In the genomic region with DNA sequence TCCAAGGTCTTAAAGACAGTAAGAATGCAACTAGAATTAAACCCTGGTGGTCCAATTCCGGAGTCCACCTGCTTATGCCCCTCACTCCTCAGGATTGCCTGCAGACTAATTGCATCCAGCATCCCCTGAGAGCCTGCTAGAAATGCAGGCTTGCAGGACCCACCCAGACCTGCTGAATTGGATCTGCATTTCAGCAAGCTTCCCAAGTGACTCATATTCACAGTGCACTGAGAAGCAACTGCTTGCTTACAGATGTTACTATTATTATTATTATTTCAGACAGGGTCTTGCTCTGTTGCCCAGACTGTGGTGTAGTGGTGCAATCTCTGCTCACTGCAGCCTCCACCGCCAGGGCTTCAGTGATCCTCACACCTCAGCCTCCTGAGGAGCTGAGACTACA, we compare ENCODE assay signal across 31 cellular contexts.
"Had no signal": no experiment of that assay in that cellular context is flagged by ENCODE, and none has a peak within 500 bp of the region (broad histone marks: within the 10 kb centered on the region; RNA-seq: fewer than 3 reads in every experiment).

No MANE protein-coding gene starts in this region.

- H3K4me3 ChIP-seq: colonic mucosa, dorsolateral prefrontal cortex, esophagus squamous epithelium, hepatocyte, ovary, psoas muscle, right atrium auricular region, stomach, suprapubic skin, tibial nerve had no signal

- H3K79me2 ChIP-seq: hepatocyte had no signal

- H3K9me3 ChIP-seq: colonic mucosa, esophagus squamous epithelium, neutrophil, ovary, psoas muscle, right atrium auricular region, stomach, suprapubic skin, tibial nerve had no signal

- H3K4me3 Mint-ChIP-seq: activated B cell treated with CpG ODN at 0.5 μM for 24 hours; activated CD4-positive, alpha-beta T cell treated with anti-CD3 and anti-CD28 coated beads for 36 hours; activated naive CD8-positive, alpha-beta T cell treated with anti-CD3 and anti-CD28 coated beads for 36 hours; activated T-cell treated with anti-CD3 and anti-CD28 coated beads, Interleukin-2, amount 50 U/mL, for 4 hours; central memory CD8-positive, alpha-beta T cell; effector memory CD8-positive, alpha-beta T cell; immature natural killer cell; memory B cell; nephron; T-helper 17 cell had no signal

- H3K36me3 Mint-ChIP-seq: activated naive CD8-positive, alpha-beta T cell treated with anti-CD3 and anti-CD28 coated beads for 36 hours; memory B cell had no signal

- H3K4me1 Mint-ChIP-seq: immature natural killer cell had no signal

- H3K27ac Mint-ChIP-seq: activated B cell treated with CpG ODN at 0.5 μM for 24 hours; activated CD4-positive, alpha-beta T cell treated with anti-CD3 and anti-CD28 coated beads for 36 hours; activated naive CD8-positive, alpha-beta T cell treated with anti-CD3 and anti-CD28 coated beads for 36 hours; effector memory CD8-positive, alpha-beta T cell; immature natural killer cell; memory B cell; nephron; T-helper 17 cell had no signal

- FAIRE-seq: astrocyte, endothelial cell of umbilical vein, frontal cortex, urothelium cell line had no signal

- H3K36me3 ChIP-seq: colonic mucosa, esophagus squamous epithelium, neutrophil, ovary, right atrium auricular region, stomach, suprapubic skin, tibial nerve had no signal

- H3K4me1 ChIP-seq: colonic mucosa, psoas muscle, right atrium auricular region, stomach, suprapubic skin, tibial nerve had no signal

- H3K9me3 Mint-ChIP-seq: activated B cell treated with CpG ODN at 0.5 μM for 24 hours; activated naive CD8-positive, alpha-beta T cell treated with anti-CD3 and anti-CD28 coated beads for 36 hours; activated T-cell treated with anti-CD3 and anti-CD28 coated beads, Interleukin-2, amount 50 U/mL, for 4 hours; central memory CD8-positive, alpha-beta T cell; effector memory CD8-positive, alpha-beta T cell; immature natural killer cell; nephron had no signal

- H3K4me2 ChIP-seq: hepatocyte had no signal

- H3K27ac ChIP-seq: colonic mucosa, dorsolateral prefrontal cortex, esophagus squamous epithelium, hepatocyte, neutrophil, ovary, psoas muscle, right atrium auricular region, stomach, suprapubic skin, tibial nerve had no signal

- ATAC-seq: activated CD4-positive, alpha-beta T cell treated with anti-CD3 and anti-CD28 coated beads for 36 hours; activated T-cell treated with anti-CD3 and anti-CD28 coated beads, Interleukin-2, amount 50 U/mL, for 4 hours; effector memory CD8-positive, alpha-beta T cell; psoas muscle; T-helper 17 cell had no signal

- H3K27me3 ChIP-seq: colonic mucosa, dorsolateral prefrontal cortex, esophagus squamous epithelium, ovary, right atrium auricular region, stomach, suprapubic skin, tibial nerve had no signal

- H2AFZ ChIP-seq: hepatocyte had no signal

- DNase-seq: activated B cell treated with CpG ODN at 0.5 μM for 24 hours; activated CD4-positive, alpha-beta T cell treated with anti-CD3 and anti-CD28 coated beads for 36 hours; activated CD4-positive, alpha-beta T cell treated with anti-CD3 and anti-CD28 coated beads, Interleukin-2, amount 50 U/mL, for 48 hours; activated CD8-positive, alpha-beta memory T cell treated with anti-CD3 and anti-CD28 coated beads, Interleukin-2, amount 50 U/mL, for 48 hours; activated naive CD4-positive, alpha-beta T cell treated with Interleukin-2 at 50 U/mL for 16 hours; activated naive CD8-positive, alpha-beta T cell treated with anti-CD3 and anti-CD28 coated beads for 36 hours; activated T-cell treated with anti-CD3 and anti-CD28 coated beads, Interleukin-2, amount 50 U/mL, for 4 hours; colonic mucosa; dorsolateral prefrontal cortex; effector memory CD8-positive, alpha-beta T cell; esophagus squamous epithelium; glutamatergic neuron; immature natural killer cell; ovary; psoas muscle; stimulated activated CD4-positive, alpha-beta T cell treated with anti-CD3 and anti-CD28 coated beads, Interleukin-12 subunit alpha, Interleukin-12 subunit beta, amount 100 ng/mL, for 4 hours; stimulated activated CD4-positive, alpha-beta T cell treated with anti-CD3 and anti-CD28 coated beads, Interleukin-4, amount 100 ng/mL, for 4 hours; stomach; T-helper 17 cell had no signal
